In genomic region chrX:115913575-115913974, GRCh38 we compare ENCODE assay signal across 16 cellular contexts.
A peak's percentile ranks its signal among the peaks of the same experiment; 100 is the strongest.
DNase-seq lines count a peak whose midpoint lies in the region; ATAC-seq and TF ChIP-seq lines count a peak whose summit lies in the region.
"Had no signal": no experiment of that assay in that cellular context is flagged by ENCODE, and none has a peak within 500 bp of the region (broad histone marks: within the 10 kb centered on the region; RNA-seq: fewer than 3 reads in every experiment).

No MANE protein-coding gene starts in this region.

- ATAC-seq in GM18868 (IDR thresholded peaks at IDR 0.05; ENCODE audit: unreplicated experiment) (peak; percentile 41), GM21717 (IDR thresholded peaks at IDR 0.05; ENCODE audit: unreplicated experiment) (peak; percentile 45), HG03139 (IDR thresholded peaks at IDR 0.05; ENCODE audit: unreplicated experiment) (peak; percentile 54), WTC11 (no peak)

- POLR2A ChIA-PET in WTC11 (lab: Charles Lee), result no interaction called here

- CTCF ChIA-PET in WTC11 (lab: Charles Lee), result no interaction called here

- H3K4me1 Mint-ChIP-seq in WTC11, result peaks cover 39% of the 10 kb centered on the region
- H3K4me1 Mint-ChIP-seq: activated naive CD8-positive, alpha-beta T cell treated with anti-CD3 and anti-CD28 coated beads, Interleukin-2, amount 10 ng/mL, durations not matched to agents 7 days and 5 days; immature natural killer cell had no signal

- H3K27ac ChIP-seq in esophagus squamous epithelium, result no peak overlapping the region
- H3K27ac ChIP-seq: BLaER1 treated with 17β-estradiol and CSF1 and Interleukin-3, amounts not matched to agents 10 nM and 100 nM; colonic mucosa had no signal

- H3K9me3 Mint-ChIP-seq in WTC11, result peaks cover 10% of the 10 kb centered on the region

- H3K36me3 ChIP-seq in esophagus squamous epithelium, result no peaks in the 10 kb centered on the region
- H3K36me3 ChIP-seq: BLaER1 treated with 17β-estradiol and CSF1 and Interleukin-3, amounts not matched to agents 10 nM and 100 nM; colonic mucosa had no signal

- TF ChIP-seq CTCF in WTC11 (IDR thresholded peaks at IDR 0.05), result no peak
- no peak for TF ChIP-seq CTCF in esophagus squamous epithelium (IDR thresholded peaks at IDR 0.05)

- peaks cover 0 to 10% (median 4%) of the 10 kb centered on the region in 3 donors for H3K9me3 ChIP-seq in esophagus squamous epithelium
- H3K9me3 ChIP-seq: colonic mucosa had no signal

- intact Hi-C loops in esophagus squamous epithelium (cut with DNase I), result no loop called here

- peak overlapping the region; percentile 35 for H3K4me3 Mint-ChIP-seq in WTC11
- H3K4me3 Mint-ChIP-seq: activated naive CD8-positive, alpha-beta T cell treated with anti-CD3 and anti-CD28 coated beads, Interleukin-2, amount 10 ng/mL, durations not matched to agents 7 days and 5 days; immature natural killer cell had no signal

- H3K36me3 Mint-ChIP-seq in WTC11, result peaks cover 18% of the 10 kb centered on the region
- H3K36me3 Mint-ChIP-seq: activated naive CD8-positive, alpha-beta T cell treated with anti-CD3 and anti-CD28 coated beads, Interleukin-2, amount 10 ng/mL, durations not matched to agents 7 days and 5 days; immature natural killer cell had no signal

- H3K27me3 ChIP-seq in esophagus squamous epithelium, result no peaks in the 10 kb centered on the region

- H3K4me1 ChIP-seq in esophagus squamous epithelium, result no peaks in the 10 kb centered on the region
- H3K4me1 ChIP-seq: colonic mucosa had no signal

- H3K4me3 ChIP-seq in esophagus squamous epithelium, result no peak overlapping the region
- H3K4me3 ChIP-seq: BLaER1 treated with 17β-estradiol and CSF1 and Interleukin-3, amounts not matched to agents 10 nM and 100 nM; colonic mucosa had no signal

- DNase-seq in WTC11 (ENCODE audit: low spot score) (no peak), esophagus squamous epithelium (lab: John Stamatoyannopoulos, UW) (no peak), putamen (ENCODE audit: low spot score) (no peak), COLO829 (ENCODE audit: low spot score) (no peak)
- no peak for DNase-seq in activated T-cell treated with anti-CD3 and anti-CD28 coated beads, Interleukin-2, amount 50 U/mL, for 48 hours
- DNase-seq: activated naive CD8-positive, alpha-beta T cell treated with anti-CD3 and anti-CD28 coated beads, Interleukin-2, amount 10 ng/mL, durations not matched to agents 7 days and 5 days; colonic mucosa; immature natural killer cell; NCI-H1092 treated with DMSO at 0.1 percent for 48 hours; NCI-H526; stimulated activated CD4-positive, alpha-beta T cell treated with anti-CD3 and anti-CD28 coated beads, Interleukin-2, amount 100 ng/mL, for 24 hours; stimulated activated naive CD4-positive, alpha-beta T cell treated with Interleukin-2 at 50 U/mL for 16 hours had no signal

- no peak for TF ChIP-seq POLR2A in esophagus squamous epithelium (IDR thresholded peaks at IDR 0.05)

- peak overlapping the region; percentile 17; the same call in 1 of the 2 replicates for H3K27ac Mint-ChIP-seq in WTC11
- H3K27ac Mint-ChIP-seq: activated naive CD8-positive, alpha-beta T cell treated with anti-CD3 and anti-CD28 coated beads, Interleukin-2, amount 10 ng/mL, durations not matched to agents 7 days and 5 days; immature natural killer cell had no signal

- peaks cover 30% of the 10 kb centered on the region for H3K27me3 Mint-ChIP-seq in WTC11 (ENCODE audit: low read depth)
- H3K27me3 Mint-ChIP-seq: activated naive CD8-positive, alpha-beta T cell treated with anti-CD3 and anti-CD28 coated beads, Interleukin-2, amount 10 ng/mL, durations not matched to agents 7 days and 5 days had no signal

TF ChIP-seq in WTC11, 78 proteins besides CTCF, POLR2A, EP300 and RAD21 (continues in another document):
- no peak for TF ChIP-seq ZNF281 (CRISPR knock-in tag; IDR thresholded peaks at IDR 0.05)
- no peak for TF ChIP-seq AFF4 (CRISPR knock-in tag; IDR thresholded peaks at IDR 0.05; ENCODE audit: borderline replicate concordance)
- no peak for TF ChIP-seq NR2C2 (CRISPR knock-in tag; IDR thresholded peaks at IDR 0.05)
- TF ChIP-seq, protein P1, sequence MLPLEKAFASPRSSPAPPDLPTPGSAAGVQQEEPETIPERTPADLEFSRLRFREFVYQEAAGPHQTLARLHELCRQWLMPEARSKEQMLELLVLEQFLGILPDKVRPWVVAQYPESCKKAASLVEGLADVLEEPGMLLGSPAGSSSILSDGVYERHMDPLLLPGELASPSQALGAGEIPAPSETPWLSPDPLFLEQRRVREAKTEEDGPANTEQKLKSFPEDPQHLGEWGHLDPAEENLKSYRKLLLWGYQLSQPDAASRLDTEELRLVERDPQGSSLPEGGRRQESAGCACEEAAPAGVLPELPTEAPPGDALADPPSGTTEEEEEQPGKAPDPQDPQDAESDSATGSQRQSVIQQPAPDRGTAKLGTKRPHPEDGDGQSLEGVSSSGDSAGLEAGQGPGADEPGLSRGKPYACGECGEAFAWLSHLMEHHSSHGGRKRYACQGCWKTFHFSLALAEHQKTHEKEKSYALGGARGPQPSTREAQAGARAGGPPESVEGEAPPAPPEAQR (CRISPR knock-in tag; IDR thresholded peaks at IDR 0.05), result no peak
- TF ChIP-seq NFATC4 (CRISPR knock-in tag; IDR thresholded peaks at IDR 0.05), result no peak
- TF ChIP-seq, protein P2, sequence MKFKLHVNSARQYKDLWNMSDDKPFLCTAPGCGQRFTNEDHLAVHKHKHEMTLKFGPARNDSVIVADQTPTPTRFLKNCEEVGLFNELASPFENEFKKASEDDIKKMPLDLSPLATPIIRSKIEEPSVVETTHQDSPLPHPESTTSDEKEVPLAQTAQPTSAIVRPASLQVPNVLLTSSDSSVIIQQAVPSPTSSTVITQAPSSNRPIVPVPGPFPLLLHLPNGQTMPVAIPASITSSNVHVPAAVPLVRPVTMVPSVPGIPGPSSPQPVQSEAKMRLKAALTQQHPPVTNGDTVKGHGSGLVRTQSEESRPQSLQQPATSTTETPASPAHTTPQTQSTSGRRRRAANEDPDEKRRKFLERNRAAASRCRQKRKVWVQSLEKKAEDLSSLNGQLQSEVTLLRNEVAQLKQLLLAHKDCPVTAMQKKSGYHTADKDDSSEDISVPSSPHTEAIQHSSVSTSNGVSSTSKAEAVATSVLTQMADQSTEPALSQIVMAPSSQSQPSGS (CRISPR knock-in tag; IDR thresholded peaks at IDR 0.05; ENCODE audit: borderline replicate concordance, low read depth), result no peak
